8 cellular contexts compared by ENCODE assay signal in the genomic region with DNA sequence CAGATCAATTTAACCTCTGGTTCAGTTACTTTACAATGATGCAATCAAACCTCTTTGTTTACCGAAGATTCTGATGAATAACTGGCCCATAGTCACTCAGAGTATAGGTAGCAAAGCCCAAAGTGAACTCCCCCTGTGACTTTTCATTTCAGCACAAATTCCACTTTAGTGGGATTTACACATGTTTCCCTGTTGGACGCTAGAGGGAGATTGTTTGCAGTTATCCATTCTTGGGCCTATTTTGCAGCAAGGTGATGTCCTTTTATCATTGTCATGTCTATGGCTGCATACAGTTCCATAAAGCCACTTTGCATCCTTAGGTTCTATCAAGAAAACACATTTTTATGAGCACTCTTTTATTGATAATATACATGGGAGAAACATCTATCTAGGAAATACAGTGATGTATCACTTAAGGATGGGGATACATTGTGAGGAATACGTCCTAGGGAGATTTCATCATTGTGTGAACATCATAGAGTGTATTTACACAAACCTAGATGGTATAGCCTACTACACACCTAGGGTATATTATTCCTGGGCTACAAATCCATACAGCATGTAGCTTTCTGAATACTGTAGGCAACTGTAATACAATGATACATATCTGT. TPM values are rescaled to one million over a fixed set of nuclear protein-coding genes. Genes with fewer than 3 reads are reported as not detected.
DNase-seq lines count a peak whose midpoint lies in the region; ATAC-seq and TF ChIP-seq lines count a peak whose summit lies in the region.

No MANE protein-coding gene starts in this region.

- H4K20me1 ChIP-seq in Karpas-422 (ENCODE audit: insufficient read depth, low read depth, low read length): no peaks in the 10 kb centered on the region

- H2BK12ac ChIP-seq in neuronal stem cell (ENCODE audit: low read length): no peak overlapping the region

- H4K91ac ChIP-seq in neuronal stem cell (ENCODE audit: low read depth, low read length, poor library complexity): no peak overlapping the region

- H3K4me1 ChIP-seq in Karpas-422 (ENCODE audit: low read length) (no peaks in the 10 kb centered on the region), body of pancreas (no peaks in the 10 kb centered on the region), neuronal stem cell (ENCODE audit: control insufficient read depth in 2 of 2, insufficient read depth in 1 of 2, low read depth in 1 of 2, low read length in 2 of 2) (no peaks in the 10 kb centered on the region), sigmoid colon (no peaks in the 10 kb centered on the region)

- H3K27me3 ChIP-seq in Karpas-422 (ENCODE audit: low read length): no peaks in the 10 kb centered on the region
- no peaks in the 10 kb centered on the region for H3K27me3 ChIP-seq in body of pancreas
- no peaks in the 10 kb centered on the region for H3K27me3 ChIP-seq in neuronal stem cell (ENCODE audit: control insufficient read depth in 3 of 3, insufficient read depth in 3 of 3, low read depth in 1 of 3, low read length in 3 of 3)
- no peaks in the 10 kb centered on the region for H3K27me3 ChIP-seq in sigmoid colon

- H3K4me3 ChIP-seq in GM12865 (ENCODE audit: low read depth, low read length): no peak overlapping the region
- no peak overlapping the region for H3K4me3 ChIP-seq in Karpas-422 (ENCODE audit: low read length)
- no peak overlapping the region for H3K4me3 ChIP-seq in body of pancreas
- H3K4me3 ChIP-seq in neuronal stem cell (ENCODE audit: low read length in 2 of 2): no peak overlapping the region
- H3K4me3 ChIP-seq in sigmoid colon: no peak overlapping the region

- DNase-seq in GM12865 (ENCODE audit: low read depth) (peak; percentile 11), Karpas-422 (peak; percentile 48), body of pancreas (no peak), neuronal stem cell (ENCODE audit: low spot score) (peak; percentile 3), NCI-H187 (lab: John Stamatoyannopoulos, UW) (no peak), sigmoid colon (no peak)
- no peak for DNase-seq in activated T-cell treated with anti-CD3 and anti-CD28 coated beads, Interleukin-2, amount 50 U/mL, for 1 hour
- no peak for DNase-seq in effector CD4-positive, alpha-beta T cell

- no peak for TF ChIP-seq POLR2A in body of pancreas (IDR thresholded peaks at IDR 0.05)
- no peak for TF ChIP-seq POLR2A in sigmoid colon (IDR thresholded peaks at IDR 0.05)

- no peak overlapping the region for H2AK5ac ChIP-seq in neuronal stem cell (ENCODE audit: low read depth, low read length)

- no peak for TF ChIP-seq EP300 in sigmoid colon (IDR thresholded peaks at IDR 0.05)

- no peak for ATAC-seq in body of pancreas

- H3K4ac ChIP-seq in neuronal stem cell (ENCODE audit: low read length): no peak overlapping the region

- H3K18ac ChIP-seq in neuronal stem cell (ENCODE audit: low read length): no peak overlapping the region

- H2AFZ ChIP-seq in Karpas-422 (ENCODE audit: low read length) (no peak overlapping the region), neuronal stem cell (ENCODE audit: low read length) (no peak overlapping the region)

- no peaks in the 10 kb centered on the region for H3K79me2 ChIP-seq in Karpas-422 (ENCODE audit: low read length)

- no peak overlapping the region for H2BK120ac ChIP-seq in neuronal stem cell (ENCODE audit: low read depth, low read length)

- 39 to 54% methylated on average over 3 of the region's 3 CpGs for WGBS in body of pancreas, 2 donors
- WGBS in neuronal stem cell (ENCODE audit: extremely low coverage in 2 of 2, insufficient read length in 2 of 2, insufficient replicate concordance in 1 of 2), 2 donors: no CpG with 5 or more reads among the region's 3 CpGs
- 45 to 70% methylated on average over 3 of the region's 3 CpGs for WGBS in sigmoid colon, 2 donors

- no peaks in the 10 kb centered on the region for H3K9me2 ChIP-seq in Karpas-422 (replicated peaks; ENCODE audit: insufficient read depth, low read length)

- no peak overlapping the region for H4K8ac ChIP-seq in neuronal stem cell (ENCODE audit: low read depth, low read length)

- no peak overlapping the region for H2BK15ac ChIP-seq in neuronal stem cell (ENCODE audit: low read length)

- H3K9ac ChIP-seq in Karpas-422 (ENCODE audit: low read length): no peak overlapping the region
- H3K9ac ChIP-seq in neuronal stem cell (ENCODE audit: low read depth, low read length, poor library complexity): no peak overlapping the region

- H3K27ac ChIP-seq in Karpas-422 (ENCODE audit: low read length) (no peak overlapping the region), body of pancreas (no peak overlapping the region), neuronal stem cell (replicated peaks; ENCODE audit: low read length) (no peak overlapping the region), sigmoid colon (no peak overlapping the region)

- H3K9me3 ChIP-seq in Karpas-422 (ENCODE audit: low read length) (no peaks in the 10 kb centered on the region), body of pancreas (no peaks in the 10 kb centered on the region), neuronal stem cell (replicated peaks in 1 of 2; ENCODE audit: control insufficient read depth in 2 of 2, insufficient read depth in 1 of 2, low read depth in 1 of 2, low read length in 2 of 2) (no peaks in the 10 kb centered on the region), sigmoid colon (no peaks in the 10 kb centered on the region)

- no peak overlapping the region for H3K14ac ChIP-seq in neuronal stem cell (ENCODE audit: low read length)

- no peak overlapping the region for H2BK5ac ChIP-seq in neuronal stem cell (ENCODE audit: low read length)

- no peak overlapping the region for H3K4me2 ChIP-seq in Karpas-422 (ENCODE audit: low read depth, low read length, poor library complexity, severe bottlenecking)
- H3K4me2 ChIP-seq in neuronal stem cell (ENCODE audit: insufficient read depth, low read length, poor library complexity, severe bottlenecking): no peak overlapping the region

- TF ChIP-seq CTCF in GM12865 (IDR thresholded peaks at IDR 0.05; ENCODE audit: insufficient read depth, low read depth, low read length, missing control alignments) (peak; percentile 43), body of pancreas (IDR thresholded peaks at IDR 0.05) (peak in 6 of 7 experiments; percentile 30 to 46 (median 36)), sigmoid colon (IDR thresholded peaks at IDR 0.05) (peak in 2 of 4 experiments; percentile 17 to 42)

- no peaks in the 10 kb centered on the region for H3K36me3 ChIP-seq in Karpas-422 (ENCODE audit: insufficient read depth, low read length)
- H3K36me3 ChIP-seq in body of pancreas (replicated peaks in 1 of 2; ENCODE audit: insufficient read depth in 1 of 2, low read depth in 2 of 2): no peaks in the 10 kb centered on the region
- H3K36me3 ChIP-seq in neuronal stem cell (replicated peaks in 1 of 2; ENCODE audit: control insufficient read depth in 2 of 2, insufficient read depth in 2 of 2, low read length in 2 of 2): no peaks in the 10 kb centered on the region
- H3K36me3 ChIP-seq in sigmoid colon: no peaks in the 10 kb centered on the region

- H3K23ac ChIP-seq in neuronal stem cell (ENCODE audit: low read depth, low read length, poor library complexity): no peak overlapping the region

- H3K79me1 ChIP-seq in neuronal stem cell (ENCODE audit: low read depth, low read length): no peaks in the 10 kb centered on the region

- intact Hi-C loops in body of pancreas (cut with DNase I): no loop called here
- intact Hi-C loops in sigmoid colon (cut with DNase I): no loop called here

RNA-seq across cellular contexts. Expression of a gene that starts 14.5 kb away (rescaled TPM):
- not detected in 2 replicates for total RNA-seq in Karpas-422 (2014; rRNA removed; shearing (Covaris generic); ENCODE audit: low replicate concordance)
- total RNA-seq in body of pancreas: under 1 TPM in 1 of 2 donors, not detected in 1; 0.52 TPM
- polyA plus RNA-seq in neuronal stem cell (2013, experiment 1 of 2): 0.10 TPM
- polyA plus RNA-seq in neuronal stem cell (2013, experiment 2 of 2): 0.06 TPM
- 1 to 10 TPM; 2.6 to 9.1 (median 3.6) TPM for total RNA-seq in sigmoid colon
- under 1 TPM in 1 of 3 donors, not detected in 2; 0.35 TPM for polyA plus RNA-seq in sigmoid colon

Comparison
In these comparisons a context has a peak if more than half of its experiments do, and no peak if none do; other contexts are left out.
1. DNase-seq: peak in GM12865 (single experiment), Karpas-422 (single experiment) and neuronal stem cell (single experiment); none in body of pancreas (0 of 4), NCI-H187 (0 of 2), sigmoid colon (single experiment), activated T-cell treated with anti-CD3 and anti-CD28 coated beads, Interleukin-2, amount 50 U/mL, for 1 hour (single experiment) and effector CD4-positive, alpha-beta T cell (single experiment).